ENCODE assay signal across 8 cellular contexts in genomic region chr12:9064815-9065606, GRCh38. TPM values are rescaled to one million over a fixed set of nuclear protein-coding genes. Genes with fewer than 3 reads are reported as not detected.
DNase-seq lines count a peak whose midpoint lies in the region; ATAC-seq and TF ChIP-seq lines count a peak whose summit lies in the region.

No MANE protein-coding gene starts in this region.

- peak overlapping the region; percentile 54 for H3K27ac Mint-ChIP-seq in stimulated activated memory B cell treated with anti-CD40 and anti-IgM and Interleukin-4, amounts not matched to agents 10 μg/mL and 1 μg/mL and 100 μg/mL, for 72 hours

- no CpG with 5 or more reads among the region's 45 CpGs for WGBS in right lobe of liver (ENCODE audit: insufficient coverage, low coverage, low lambda C conversion rate, missing lambda C conversion rate)

- TF ChIP-seq POLR2A in right lobe of liver (IDR thresholded peaks at IDR 0.05): peak; percentile 86

- H3K27me3 ChIP-seq in effector memory CD4-positive, alpha-beta T cell (replicated peaks; ENCODE audit: control insufficient read depth, insufficient read depth, low read length, poor library complexity, severe bottlenecking): no peaks in the 10 kb centered on the region
- H3K27me3 ChIP-seq in right lobe of liver: no peaks in the 10 kb centered on the region

- no peak overlapping the region for H3K27ac ChIP-seq in effector memory CD4-positive, alpha-beta T cell (ENCODE audit: insufficient read depth, low read length, poor library complexity, severe bottlenecking)
- peak overlapping the region; percentile 96 to 100 (median 98) for H3K27ac ChIP-seq in right lobe of liver

- peaks cover 9% of the 10 kb centered on the region for H3K4me1 ChIP-seq in effector memory CD4-positive, alpha-beta T cell (ENCODE audit: control insufficient read depth, insufficient read depth, low read length, poor library complexity, severe bottlenecking)
- peaks cover 0 to 43% (median 6%) of the 10 kb centered on the region in 4 donors for H3K4me1 ChIP-seq in right lobe of liver

- no peaks in the 10 kb centered on the region for H3K36me3 ChIP-seq in effector memory CD4-positive, alpha-beta T cell (ENCODE audit: control insufficient read depth, insufficient read depth, low read length)
- H3K36me3 ChIP-seq in right lobe of liver: peaks cover 0 to 33% (median 18%) of the 10 kb centered on the region in 4 donors

- intact Hi-C loops in right lobe of liver (cut with DNase I): no loop called here

- peak; percentile 38 for DNase-seq in activated T-cell treated with anti-CD3 and anti-CD28 coated beads, Interleukin-2, amount 50 U/mL, for 1 hour
- DNase-seq in activated T-cell treated with anti-CD3 and anti-CD28 coated beads, Interleukin-2, amount 50 U/mL, for 48 hours: no peak
- DNase-seq in RPMI8226 (peak; percentile 23), right lobe of liver (peak; percentile 89 to 96 (median 95)), foreskin melanocyte (no peak)
- no peak for DNase-seq in effector memory CD4-positive, alpha-beta T cell

- peaks cover 6% of the 10 kb centered on the region for H3K4me1 Mint-ChIP-seq in stimulated activated memory B cell treated with anti-CD40 and anti-IgM and Interleukin-4, amounts not matched to agents 10 μg/mL and 1 μg/mL and 100 μg/mL, for 72 hours

- H3K27me3 Mint-ChIP-seq in stimulated activated memory B cell treated with anti-CD40 and anti-IgM and Interleukin-4, amounts not matched to agents 10 μg/mL and 1 μg/mL and 100 μg/mL, for 72 hours: no peaks in the 10 kb centered on the region

- TF ChIP-seq CTCF in right lobe of liver (IDR thresholded peaks at IDR 0.05): no peak

- H3K9me3 ChIP-seq in effector memory CD4-positive, alpha-beta T cell (ENCODE audit: control insufficient read depth, low read length): no peaks in the 10 kb centered on the region
- H3K9me3 ChIP-seq in right lobe of liver: no peaks in the 10 kb centered on the region

- no peaks in the 10 kb centered on the region for H3K36me3 Mint-ChIP-seq in stimulated activated memory B cell treated with anti-CD40 and anti-IgM and Interleukin-4, amounts not matched to agents 10 μg/mL and 1 μg/mL and 100 μg/mL, for 72 hours

- ATAC-seq in right lobe of liver (peak; percentile 77 to 91 (median 80)), GM21423 (IDR thresholded peaks at IDR 0.05; ENCODE audit: unreplicated experiment) (no peak)
- ATAC-seq in stimulated activated memory B cell treated with anti-CD40 and anti-IgM and Interleukin-4, amounts not matched to agents 10 μg/mL and 1 μg/mL and 100 μg/mL, for 72 hours: peak; percentile 60

- no peaks in the 10 kb centered on the region for H3K9me3 Mint-ChIP-seq in stimulated activated memory B cell treated with anti-CD40 and anti-IgM and Interleukin-4, amounts not matched to agents 10 μg/mL and 1 μg/mL and 100 μg/mL, for 72 hours

- H3K4me3 ChIP-seq in effector memory CD4-positive, alpha-beta T cell (ENCODE audit: insufficient read depth, low read depth, low read length, poor library complexity, severe bottlenecking): peak overlapping the region; percentile 75
- peak overlapping the region; percentile 61 to 93 (median 83) for H3K4me3 ChIP-seq in right lobe of liver

- H3K4me3 Mint-ChIP-seq in stimulated activated memory B cell treated with anti-CD40 and anti-IgM and Interleukin-4, amounts not matched to agents 10 μg/mL and 1 μg/mL and 100 μg/mL, for 72 hours: peak overlapping the region; percentile 79

RNA-seq across cellular contexts. Expression of gene A2M, which starts 50.7 kb away (rescaled TPM):
- 1,000 to 10,000 TPM in 5 of 6 experiments, 100 to 1,000 TPM in 1; 978 to 3,352 (median 2,507) TPM for total RNA-seq in right lobe of liver

Comparison
In these comparisons a context has a peak if more than half of its experiments do, and no peak if none do; other contexts are left out.
1. DNase-seq: peak in activated T-cell treated with anti-CD3 and anti-CD28 coated beads, Interleukin-2, amount 50 U/mL, for 1 hour (single experiment), RPMI8226 (single experiment) and right lobe of liver (3 of 3); none in activated T-cell treated with anti-CD3 and anti-CD28 coated beads, Interleukin-2, amount 50 U/mL, for 48 hours (0 of 2), effector memory CD4-positive, alpha-beta T cell (0 of 3) and foreskin melanocyte (single experiment).